9 cellular contexts compared by ENCODE assay signal in the genomic region with DNA sequence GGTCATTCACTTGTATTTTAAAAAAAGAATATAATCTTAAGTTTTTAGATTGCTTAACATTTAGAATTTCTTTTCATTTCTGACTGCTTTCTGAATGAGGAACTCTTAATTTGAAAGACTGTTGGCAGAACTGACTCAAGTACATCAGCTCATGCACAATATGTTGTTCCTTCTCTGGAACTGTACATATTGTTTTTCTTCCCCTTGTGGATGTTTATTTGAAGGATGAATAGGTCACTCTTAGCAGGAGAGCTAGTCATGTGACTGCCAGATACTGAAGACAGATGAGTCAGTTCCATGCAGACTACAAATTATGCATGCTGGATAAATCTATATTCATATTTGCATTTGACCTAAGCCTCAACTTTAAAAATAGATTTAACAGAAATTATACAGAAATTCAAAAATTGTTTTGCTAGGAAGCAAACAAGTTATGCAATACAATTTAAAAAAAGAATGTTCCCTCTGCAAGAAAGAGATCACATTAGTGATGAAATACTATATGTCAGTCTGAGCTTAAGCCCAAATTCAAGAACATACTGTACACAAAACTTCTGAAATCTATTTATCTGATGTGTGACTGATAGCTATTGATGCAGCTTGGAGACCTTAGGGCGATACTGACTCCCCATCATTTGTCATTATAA.
DNase-seq lines count a peak whose midpoint lies in the region; ATAC-seq, FAIRE-seq and TF ChIP-seq lines count a peak whose summit lies in the region.
"Had no signal": no experiment of that assay in that cellular context is flagged by ENCODE, and none has a peak within 500 bp of the region (broad histone marks: within the 10 kb centered on the region; RNA-seq: fewer than 3 reads in every experiment).

No MANE protein-coding gene starts in this region.

- H3K4me2 ChIP-seq in astrocyte (ENCODE audit: low read length): peak overlapping the region; percentile 62
- peak overlapping the region; percentile 71 for H3K4me2 ChIP-seq in keratinocyte (ENCODE audit: control insufficient read depth, extremely low read depth, insufficient read depth, low read depth, low read length)

- intact Hi-C loops in naive thymus-derived CD4-positive, alpha-beta T cell (cut with micrococcal nuclease): no loop called here

- H3K9ac ChIP-seq in astrocyte (ENCODE audit: low read length) (peak overlapping the region; percentile 41), keratinocyte (ENCODE audit: control insufficient read depth, extremely low read depth, insufficient read depth, low read length) (peak overlapping the region; percentile 54), endodermal cell (ENCODE audit: extremely low read depth, low read length, poor library complexity, severe bottlenecking) (no peak overlapping the region)

- no peak for TF ChIP-seq POLR2A in upper lobe of left lung (IDR thresholded peaks at IDR 0.05)

- POLR2A ChIA-PET in naive thymus-derived CD4-positive, alpha-beta T cell (lab: Charles Lee): no interaction called here

- H3K9me1 ChIP-seq in keratinocyte (ENCODE audit: control insufficient read depth, extremely low read depth, insufficient read depth, low read length): no peaks in the 10 kb centered on the region

- peak; percentile 79 to 81 for ATAC-seq in upper lobe of left lung (ENCODE audit: low FRiP score in 2 of 2)
- ATAC-seq in HG02623 (IDR thresholded peaks at IDR 0.05; ENCODE audit: unreplicated experiment): no peak
- no peak for ATAC-seq in naive thymus-derived CD4-positive, alpha-beta T cell

- H2AFZ ChIP-seq in astrocyte (ENCODE audit: low read depth, low read length) (no peak overlapping the region), keratinocyte (ENCODE audit: control insufficient read depth, low read length) (no peak overlapping the region)

- H4K20me1 ChIP-seq in astrocyte (ENCODE audit: insufficient read depth, low read length): no peaks in the 10 kb centered on the region
- no peaks in the 10 kb centered on the region for H4K20me1 ChIP-seq in keratinocyte (ENCODE audit: control insufficient read depth, extremely low read depth, insufficient read depth, low read length)

- WGBS in upper lobe of left lung, 2 donors: 77% methylated on average over 1 of the region's 1 CpG
- 100% methylated on average over 1 of the region's 1 CpG; no CpG with 5 or more reads in 1 of the 2 experiments for WGBS in endodermal cell (ENCODE audit: insufficient coverage in 1 of 2, insufficient read length in 1 of 2), 2 experiments

- H3K4me1 ChIP-seq in astrocyte (ENCODE audit: insufficient read depth, low read length): peaks cover 14% of the 10 kb centered on the region
- peaks cover 10% of the 10 kb centered on the region for H3K4me1 ChIP-seq in keratinocyte (ENCODE audit: control insufficient read depth, extremely low read depth, insufficient read depth, low read length)
- H3K4me1 ChIP-seq in upper lobe of left lung: peaks cover 0 to 11% (median 2%) of the 10 kb centered on the region in 4 donors
- peaks cover 5% of the 10 kb centered on the region for H3K4me1 ChIP-seq in endodermal cell (ENCODE audit: control insufficient read depth, insufficient read depth, low read length)
- H3K4me1 ChIP-seq in naive thymus-derived CD4-positive, alpha-beta T cell (ENCODE audit: control insufficient read depth in 2 of 2, insufficient read depth in 2 of 2, low read length in 2 of 2): no peaks in the 10 kb centered on the region

- H3K9me3 ChIP-seq in astrocyte (ENCODE audit: insufficient read depth, low read depth, low read length): no peaks in the 10 kb centered on the region
- no peaks in the 10 kb centered on the region for H3K9me3 ChIP-seq in keratinocyte (ENCODE audit: control insufficient read depth, low read depth, low read length)
- H3K9me3 ChIP-seq in upper lobe of left lung: no peaks in the 10 kb centered on the region
- H3K9me3 ChIP-seq in endodermal cell (ENCODE audit: control insufficient read depth, low read length): peaks cover 8% of the 10 kb centered on the region
- no peaks in the 10 kb centered on the region for H3K9me3 ChIP-seq in naive thymus-derived CD4-positive, alpha-beta T cell (ENCODE audit: control insufficient read depth in 2 of 3, low read length in 3 of 3)

- DNase-seq in NCI-H2196 (lab: John Stamatoyannopoulos, UW; ENCODE audit: unreplicated experiment) (peak; percentile 3), NCI-H2196 treated with DMSO at 0.1 percent for 48 hours (lab: John Stamatoyannopoulos, UW; ENCODE audit: unreplicated experiment) (no peak), astrocyte (ENCODE audit: low read depth) (peak; percentile 87), keratinocyte (ENCODE audit: low read depth, low spot score) (no peak), upper lobe of left lung (no peak), endodermal cell (no peak)
- no peak for DNase-seq in naive thymus-derived CD4-positive, alpha-beta T cell
- DNase-seq: left cardiac atrium had no signal

- H3K9me3 Mint-ChIP-seq in astrocyte (ENCODE audit: unreplicated experiment) (no peaks in the 10 kb centered on the region), endodermal cell (peaks cover 2% of the 10 kb centered on the region)
- no peaks in the 10 kb centered on the region for H3K9me3 Mint-ChIP-seq in naive thymus-derived CD4-positive, alpha-beta T cell

- H3K27ac Mint-ChIP-seq in astrocyte (ENCODE audit: unreplicated experiment) (no peak overlapping the region), endodermal cell (no peak overlapping the region)
- no peak overlapping the region for H3K27ac Mint-ChIP-seq in naive thymus-derived CD4-positive, alpha-beta T cell

- H3K36me3 Mint-ChIP-seq in astrocyte (ENCODE audit: low read depth, unreplicated experiment) (no peaks in the 10 kb centered on the region), endodermal cell (ENCODE audit: low read depth) (no peaks in the 10 kb centered on the region)
- H3K36me3 Mint-ChIP-seq in naive thymus-derived CD4-positive, alpha-beta T cell: no peaks in the 10 kb centered on the region

- CTCF ChIA-PET in naive thymus-derived CD4-positive, alpha-beta T cell (lab: Charles Lee): no interaction called here

- TF ChIP-seq CTCF in astrocyte (IDR thresholded peaks at IDR 0.05; ENCODE audit: insufficient read depth, low read depth, low read length) (no peak), keratinocyte (optimal IDR thresholded peaks at IDR 0.05 in 1 of 3, IDR thresholded peaks at IDR 0.05 in 1 of 3, conservative IDR thresholded peaks at IDR 0.05 in 1 of 3; ENCODE audit: extremely low read depth in 1 of 3, insufficient read depth in 2 of 3, low read length in 3 of 3) (no peak), upper lobe of left lung (IDR thresholded peaks at IDR 0.05) (no peak), endodermal cell (conservative IDR thresholded peaks at IDR 0.05) (no peak)

- H3K4me3 Mint-ChIP-seq in astrocyte (ENCODE audit: unreplicated experiment): no peak overlapping the region
- H3K4me3 Mint-ChIP-seq in endodermal cell: no peak overlapping the region
- no peak overlapping the region for H3K4me3 Mint-ChIP-seq in naive thymus-derived CD4-positive, alpha-beta T cell

- peaks cover 12% of the 10 kb centered on the region for H3K4me1 Mint-ChIP-seq in astrocyte (ENCODE audit: low read depth, unreplicated experiment)
- H3K4me1 Mint-ChIP-seq in endodermal cell: peaks cover 19% of the 10 kb centered on the region
- H3K4me1 Mint-ChIP-seq in naive thymus-derived CD4-positive, alpha-beta T cell: no peaks in the 10 kb centered on the region

- no peaks in the 10 kb centered on the region for H3K36me3 ChIP-seq in astrocyte (ENCODE audit: insufficient read depth, low read length)
- H3K36me3 ChIP-seq in keratinocyte (ENCODE audit: control insufficient read depth in 2 of 2, extremely low read depth in 1 of 2, insufficient read depth in 2 of 2, low read length in 2 of 2): no peaks in the 10 kb centered on the region
- H3K36me3 ChIP-seq in upper lobe of left lung: no peaks in the 10 kb centered on the region
- H3K36me3 ChIP-seq in endodermal cell (ENCODE audit: control insufficient read depth, insufficient read depth, low read length): no peaks in the 10 kb centered on the region
- H3K36me3 ChIP-seq in naive thymus-derived CD4-positive, alpha-beta T cell (ENCODE audit: control insufficient read depth in 2 of 3, insufficient read depth in 3 of 3, low read length in 3 of 3): no peaks in the 10 kb centered on the region

- FAIRE-seq in astrocyte (lab: Jason Lieb, UNC) (peak; percentile 94), keratinocyte (lab: Jason Lieb, UNC) (peak; percentile 51)

- H3K4me3 ChIP-seq in astrocyte (ENCODE audit: insufficient read depth, low read depth, low read length) (no peak overlapping the region), keratinocyte (ENCODE audit: control insufficient read depth in 2 of 3, extremely low read depth in 1 of 3, insufficient read depth in 2 of 3, low read depth in 1 of 3, low read length in 3 of 3) (peak overlapping the region in 1 of 3 experiments; percentile 12), upper lobe of left lung (no peak overlapping the region), endodermal cell (ENCODE audit: low read length) (no peak overlapping the region)
- H3K4me3 ChIP-seq in naive thymus-derived CD4-positive, alpha-beta T cell (ENCODE audit: low read length): no peak overlapping the region

- peak in 1 of 4 donors; percentile 79 for TF ChIP-seq EP300 in upper lobe of left lung (IDR thresholded peaks at IDR 0.05)

- dilution Hi-C loops in keratinocyte (cut with MboI; ENCODE audit: extremely low pct_ligation_motif_present, low sequenced_read_pairs): no loop called here

- H3K27me3 ChIP-seq in astrocyte (ENCODE audit: insufficient read depth, low read length) (no peaks in the 10 kb centered on the region), keratinocyte (ENCODE audit: control insufficient read depth, extremely low read depth, insufficient read depth, low read length) (no peaks in the 10 kb centered on the region), upper lobe of left lung (no peaks in the 10 kb centered on the region), endodermal cell (ENCODE audit: control insufficient read depth, insufficient read depth, low read length, poor library complexity, severe bottlenecking) (no peaks in the 10 kb centered on the region)
- H3K27me3 ChIP-seq in naive thymus-derived CD4-positive, alpha-beta T cell (ENCODE audit: control insufficient read depth in 2 of 2, insufficient read depth in 2 of 2, low read length in 2 of 2): no peaks in the 10 kb centered on the region

- H3K27me3 Mint-ChIP-seq in astrocyte (ENCODE audit: low read depth, unreplicated experiment): no peaks in the 10 kb centered on the region
- no peaks in the 10 kb centered on the region for H3K27me3 Mint-ChIP-seq in endodermal cell (ENCODE audit: insufficient read depth)
- no peaks in the 10 kb centered on the region for H3K27me3 Mint-ChIP-seq in naive thymus-derived CD4-positive, alpha-beta T cell

- H3K79me2 ChIP-seq in astrocyte (ENCODE audit: insufficient read depth, low read length): no peaks in the 10 kb centered on the region
- H3K79me2 ChIP-seq in keratinocyte (ENCODE audit: control insufficient read depth, insufficient read depth, low read length): no peaks in the 10 kb centered on the region

- H3K27ac ChIP-seq in astrocyte (ENCODE audit: low read depth, low read length) (peak overlapping the region; percentile 69), keratinocyte (ENCODE audit: control insufficient read depth, insufficient read depth, low read length) (peak overlapping the region; percentile 82), upper lobe of left lung (peak overlapping the region in 3 of 4 donors; percentile 34 to 59 (median 38)), endodermal cell (ENCODE audit: low read depth, low read length) (no peak overlapping the region)
- no peak overlapping the region for H3K27ac ChIP-seq in naive thymus-derived CD4-positive, alpha-beta T cell (ENCODE audit: low read depth, low read length)

Comparison
In these comparisons a context has a peak if more than half of its experiments do, and no peak if none do; other contexts are left out.
1. DNase-seq: peak in NCI-H2196 (single experiment) and astrocyte (single experiment); none in NCI-H2196 treated with DMSO at 0.1 percent for 48 hours (single experiment), keratinocyte (single experiment), upper lobe of left lung (0 of 2), endodermal cell (single experiment) and naive thymus-derived CD4-positive, alpha-beta T cell (0 of 9).
2. H3K27ac ChIP-seq: peak in astrocyte (single experiment), keratinocyte (single experiment) and upper lobe of left lung (3 of 4); none in endodermal cell (single experiment) and naive thymus-derived CD4-positive, alpha-beta T cell (single experiment).
3. ATAC-seq: peak in upper lobe of left lung (2 of 2); none in HG02623 (single experiment) and naive thymus-derived CD4-positive, alpha-beta T cell (single experiment).